In the genomic region with DNA sequence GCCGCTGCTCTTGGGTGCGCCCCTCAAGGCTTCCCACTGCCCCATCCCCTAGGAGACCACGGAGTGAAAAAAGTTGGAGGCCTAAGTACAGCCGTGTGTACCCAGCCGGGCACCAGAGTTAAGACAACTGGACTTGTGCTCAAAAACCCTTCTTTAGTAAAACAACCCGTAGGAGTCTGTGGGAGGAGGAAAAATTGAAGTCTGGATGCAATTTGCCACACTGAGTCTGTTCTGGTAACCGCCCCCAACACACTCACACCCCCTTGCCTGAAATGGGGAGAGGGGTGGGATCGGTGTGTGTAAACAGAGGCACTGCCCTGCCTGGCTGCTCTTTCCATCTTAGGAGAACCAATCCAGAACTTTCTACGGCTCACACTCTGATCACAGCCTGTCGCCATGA, we compare ENCODE assay signal across 1 cellular context.
TF ChIP-seq lines count a peak whose summit lies in the region.

No MANE protein-coding gene starts in this region.

TF ChIP-seq in GM23338, 12 proteins besides CTCF, POLR2A, EP300 and RAD21 (continued from another document):
- TF ChIP-seq, protein P1, sequence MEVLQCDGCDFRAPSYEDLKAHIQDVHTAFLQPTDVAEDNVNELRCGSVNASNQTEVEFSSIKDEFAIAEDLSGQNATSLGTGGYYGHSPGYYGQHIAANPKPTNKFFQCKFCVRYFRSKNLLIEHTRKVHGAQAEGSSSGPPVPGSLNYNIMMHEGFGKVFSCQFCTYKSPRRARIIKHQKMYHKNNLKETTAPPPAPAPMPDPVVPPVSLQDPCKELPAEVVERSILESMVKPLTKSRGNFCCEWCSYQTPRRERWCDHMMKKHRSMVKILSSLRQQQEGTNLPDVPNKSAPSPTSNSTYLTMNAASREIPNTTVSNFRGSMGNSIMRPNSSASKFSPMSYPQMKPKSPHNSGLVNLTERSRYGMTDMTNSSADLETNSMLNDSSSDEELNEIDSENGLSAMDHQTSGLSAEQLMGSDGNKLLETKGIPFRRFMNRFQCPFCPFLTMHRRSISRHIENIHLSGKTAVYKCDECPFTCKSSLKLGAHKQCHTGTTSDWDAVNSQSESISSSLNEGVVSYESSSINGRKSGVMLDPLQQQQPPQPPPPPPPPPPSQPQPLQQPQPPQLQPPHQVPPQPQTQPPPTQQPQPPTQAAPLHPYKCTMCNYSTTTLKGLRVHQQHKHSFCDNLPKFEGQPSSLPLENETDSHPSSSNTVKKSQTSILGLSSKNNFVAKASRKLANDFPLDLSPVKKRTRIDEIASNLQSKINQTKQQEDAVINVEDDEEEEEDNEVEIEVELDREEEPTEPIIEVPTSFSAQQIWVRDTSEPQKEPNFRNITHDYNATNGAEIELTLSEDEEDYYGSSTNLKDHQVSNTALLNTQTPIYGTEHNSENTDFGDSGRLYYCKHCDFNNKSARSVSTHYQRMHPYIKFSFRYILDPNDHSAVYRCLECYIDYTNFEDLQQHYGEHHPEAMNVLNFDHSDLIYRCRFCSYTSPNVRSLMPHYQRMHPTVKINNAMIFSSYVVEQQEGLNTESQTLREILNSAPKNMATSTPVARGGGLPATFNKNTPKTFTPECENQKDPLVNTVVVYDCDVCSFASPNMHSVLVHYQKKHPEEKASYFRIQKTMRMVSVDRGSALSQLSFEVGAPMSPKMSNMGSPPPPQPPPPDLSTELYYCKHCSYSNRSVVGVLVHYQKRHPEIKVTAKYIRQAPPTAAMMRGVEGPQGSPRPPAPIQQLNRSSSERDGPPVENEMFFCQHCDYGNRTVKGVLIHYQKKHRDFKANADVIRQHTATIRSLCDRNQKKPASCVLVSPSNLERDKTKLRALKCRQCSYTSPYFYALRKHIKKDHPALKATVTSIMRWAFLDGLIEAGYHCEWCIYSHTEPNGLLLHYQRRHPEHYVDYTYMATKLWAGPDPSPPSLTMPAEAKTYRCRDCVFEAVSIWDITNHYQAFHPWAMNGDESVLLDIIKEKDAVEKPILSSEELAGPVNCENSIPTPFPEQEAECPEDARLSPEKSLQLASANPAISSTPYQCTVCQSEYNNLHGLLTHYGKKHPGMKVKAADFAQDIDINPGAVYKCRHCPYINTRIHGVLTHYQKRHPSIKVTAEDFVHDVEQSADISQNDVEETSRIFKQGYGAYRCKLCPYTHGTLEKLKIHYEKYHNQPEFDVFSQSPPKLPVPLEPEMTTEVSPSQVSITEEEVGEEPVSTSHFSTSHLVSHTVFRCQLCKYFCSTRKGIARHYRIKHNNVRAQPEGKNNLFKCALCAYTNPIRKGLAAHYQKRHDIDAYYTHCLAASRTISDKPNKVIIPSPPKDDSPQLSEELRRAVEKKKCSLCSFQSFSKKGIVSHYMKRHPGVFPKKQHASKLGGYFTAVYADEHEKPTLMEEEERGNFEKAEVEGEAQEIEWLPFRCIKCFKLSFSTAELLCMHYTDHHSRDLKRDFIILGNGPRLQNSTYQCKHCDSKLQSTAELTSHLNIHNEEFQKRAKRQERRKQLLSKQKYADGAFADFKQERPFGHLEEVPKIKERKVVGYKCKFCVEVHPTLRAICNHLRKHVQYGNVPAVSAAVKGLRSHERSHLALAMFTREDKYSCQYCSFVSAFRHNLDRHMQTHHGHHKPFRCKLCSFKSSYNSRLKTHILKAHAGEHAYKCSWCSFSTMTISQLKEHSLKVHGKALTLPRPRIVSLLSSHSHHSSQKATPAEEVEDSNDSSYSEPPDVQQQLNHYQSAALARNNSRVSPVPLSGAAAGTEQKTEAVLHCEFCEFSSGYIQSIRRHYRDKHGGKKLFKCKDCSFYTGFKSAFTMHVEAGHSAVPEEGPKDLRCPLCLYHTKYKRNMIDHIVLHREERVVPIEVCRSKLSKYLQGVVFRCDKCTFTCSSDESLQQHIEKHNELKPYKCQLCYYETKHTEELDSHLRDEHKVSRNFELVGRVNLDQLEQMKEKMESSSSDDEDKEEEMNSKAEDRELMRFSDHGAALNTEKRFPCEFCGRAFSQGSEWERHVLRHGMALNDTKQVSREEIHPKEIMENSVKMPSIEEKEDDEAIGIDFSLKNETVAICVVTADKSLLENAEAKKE (CRISPR knock-in tag; IDR thresholded peaks at IDR 0.05), result no peak
- TF ChIP-seq CREB1 (CRISPR knock-in tag; IDR thresholded peaks at IDR 0.05; ENCODE audit: low read depth) (no peak), EZH2 (IDR thresholded peaks at IDR 0.05; ENCODE audit: low read depth, unreplicated experiment) (no peak), POLR2AphosphoS5 (IDR thresholded peaks at IDR 0.05; ENCODE audit: low read depth) (no peak), JUNB (IDR thresholded peaks at IDR 0.05; ENCODE audit: unreplicated experiment) (no peak), ZNF114 (CRISPR knock-in tag; IDR thresholded peaks at IDR 0.05) (no peak), NANOG (IDR thresholded peaks at IDR 0.05; ENCODE audit: borderline replicate concordance) (no peak)
- TF ChIP-seq, protein P2, sequence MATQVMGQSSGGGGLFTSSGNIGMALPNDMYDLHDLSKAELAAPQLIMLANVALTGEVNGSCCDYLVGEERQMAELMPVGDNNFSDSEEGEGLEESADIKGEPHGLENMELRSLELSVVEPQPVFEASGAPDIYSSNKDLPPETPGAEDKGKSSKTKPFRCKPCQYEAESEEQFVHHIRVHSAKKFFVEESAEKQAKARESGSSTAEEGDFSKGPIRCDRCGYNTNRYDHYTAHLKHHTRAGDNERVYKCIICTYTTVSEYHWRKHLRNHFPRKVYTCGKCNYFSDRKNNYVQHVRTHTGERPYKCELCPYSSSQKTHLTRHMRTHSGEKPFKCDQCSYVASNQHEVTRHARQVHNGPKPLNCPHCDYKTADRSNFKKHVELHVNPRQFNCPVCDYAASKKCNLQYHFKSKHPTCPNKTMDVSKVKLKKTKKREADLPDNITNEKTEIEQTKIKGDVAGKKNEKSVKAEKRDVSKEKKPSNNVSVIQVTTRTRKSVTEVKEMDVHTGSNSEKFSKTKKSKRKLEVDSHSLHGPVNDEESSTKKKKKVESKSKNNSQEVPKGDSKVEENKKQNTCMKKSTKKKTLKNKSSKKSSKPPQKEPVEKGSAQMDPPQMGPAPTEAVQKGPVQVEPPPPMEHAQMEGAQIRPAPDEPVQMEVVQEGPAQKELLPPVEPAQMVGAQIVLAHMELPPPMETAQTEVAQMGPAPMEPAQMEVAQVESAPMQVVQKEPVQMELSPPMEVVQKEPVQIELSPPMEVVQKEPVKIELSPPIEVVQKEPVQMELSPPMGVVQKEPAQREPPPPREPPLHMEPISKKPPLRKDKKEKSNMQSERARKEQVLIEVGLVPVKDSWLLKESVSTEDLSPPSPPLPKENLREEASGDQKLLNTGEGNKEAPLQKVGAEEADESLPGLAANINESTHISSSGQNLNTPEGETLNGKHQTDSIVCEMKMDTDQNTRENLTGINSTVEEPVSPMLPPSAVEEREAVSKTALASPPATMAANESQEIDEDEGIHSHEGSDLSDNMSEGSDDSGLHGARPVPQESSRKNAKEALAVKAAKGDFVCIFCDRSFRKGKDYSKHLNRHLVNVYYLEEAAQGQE (IDR thresholded peaks at IDR 0.05; ENCODE audit: unreplicated experiment), result no peak
